ENCODE assay signal across 8 cellular contexts in genomic region chr1:248905949-248906740, GRCh38. TPM values are rescaled to one million over a fixed set of nuclear protein-coding genes. Genes with fewer than 3 reads are reported as not detected.
DNase-seq lines count a peak whose midpoint lies in the region; ATAC-seq and TF ChIP-seq lines count a peak whose summit lies in the region.

A gene with protein sequence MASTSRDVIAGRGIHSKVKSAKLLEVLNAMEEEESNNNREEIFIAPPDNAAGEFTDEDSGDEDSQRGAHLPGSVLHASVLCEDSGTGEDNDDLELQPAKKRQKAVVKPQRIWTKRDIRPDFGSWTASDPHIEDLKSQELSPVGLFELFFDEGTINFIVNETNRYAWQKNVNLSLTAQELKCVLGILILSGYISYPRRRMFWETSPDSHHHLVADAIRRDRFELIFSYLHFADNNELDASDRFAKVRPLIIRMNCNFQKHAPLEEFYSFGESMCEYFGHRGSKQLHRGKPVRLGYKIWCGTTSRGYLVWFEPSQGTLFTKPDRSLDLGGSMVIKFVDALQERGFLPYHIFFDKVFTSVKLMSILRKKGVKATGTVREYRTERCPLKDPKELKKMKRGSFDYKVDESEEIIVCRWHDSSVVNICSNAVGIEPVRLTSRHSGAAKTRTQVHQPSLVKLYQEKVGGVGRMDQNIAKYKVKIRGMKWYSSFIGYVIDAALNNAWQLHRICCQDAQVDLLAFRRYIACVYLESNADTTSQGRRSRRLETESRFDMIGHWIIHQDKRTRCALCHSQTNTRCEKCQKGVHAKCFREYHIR (plus strand): TSS chr1:248906235. CDS start chr1:248913863, 7,628 bp downstream.

- ATAC-seq in GM23338: peak; percentile 92

- TF ChIP-seq CTCF in GM23338 (conservative IDR thresholded peaks at IDR 0.05; ENCODE audit: low read depth in 2 of 2): peak; percentile 63 to 80
- TF ChIP-seq CTCF in neural crest cell (conservative IDR thresholded peaks at IDR 0.05): peak; percentile 77
- TF ChIP-seq CTCF in stomach (IDR thresholded peaks at IDR 0.05): peak in 5 of 7 experiments; percentile 33 to 70 (median 54)

- H3K9me2 ChIP-seq in GM23338 (ENCODE audit: insufficient read depth): no peaks in the 10 kb centered on the region

- peak within 1 kb of the TSS; percentile 82; the same call in 1 of the 2 replicates for H2AFZ ChIP-seq in GM23338

- peak in 1 of 4 donors; percentile 65 for TF ChIP-seq POLR2A in stomach (IDR thresholded peaks at IDR 0.05)

- TF ChIP-seq EP300 in stomach (IDR thresholded peaks at IDR 0.05): no peak

- DNase-seq in ELF-1 (ENCODE audit: low read depth, low spot score) (peak; percentile 97), GM23338 (ENCODE audit: low spot score) (peak; percentile 95), Kasumi-1 (lab: John Stamatoyannopoulos, UW) (peak; percentile 93 to 96), RPMI8226 (peak; percentile 95), fibroblast of the conjunctiva (ENCODE audit: low read depth) (peak; percentile 87), neural crest cell (ENCODE audit: low read depth, low spot score) (peak; percentile 96), stomach (peak; percentile 93)
- peak; percentile 93 for DNase-seq in activated T-helper 9 cell treated with anti-CD3 and anti-CD28 coated beads, Interleukin-2, amount 50 U/mL, for 16 hours (ENCODE audit: low read depth)

- peak within 1 kb of the TSS; percentile 89 for H3K4me2 ChIP-seq in GM23338

- H3K4me1 ChIP-seq in GM23338 (ENCODE audit: insufficient read depth) (peaks cover 23% of the 10 kb centered on the region), stomach (peaks cover 11 to 33% (median 18%) of the 10 kb centered on the region in 4 donors)

- intact Hi-C loops in stomach (cut with DNase I; ENCODE audit: low total_unique reads): no loop called here

- H3F3A ChIP-seq in GM23338 (replicated peaks; ENCODE audit: low read depth): no peaks in the 10 kb centered on the region

- H3K36me3 Mint-ChIP-seq in GM23338 (ENCODE audit: low read depth): peaks cover 18% of the 10 kb centered on the region
- H3K36me3 Mint-ChIP-seq in neural crest cell (ENCODE audit: low read depth): peaks cover 14% of the 10 kb centered on the region

- H3K27me3 ChIP-seq in GM23338 (ENCODE audit: insufficient read depth) (no peaks in the 10 kb centered on the region; the same call in 1 of the 2 replicates), stomach (no peaks in the 10 kb centered on the region)

- H3K36me3 ChIP-seq in GM23338 (ENCODE audit: insufficient read depth) (no peaks in the 10 kb centered on the region), stomach (peaks cover 0 to 5% (median 0%) of the 10 kb centered on the region in 4 donors)

- H3K27me3 Mint-ChIP-seq in GM23338 (ENCODE audit: insufficient read depth, low read depth, poor library complexity) (peaks cover 5% of the 10 kb centered on the region), neural crest cell (ENCODE audit: low read depth) (peaks cover 20% of the 10 kb centered on the region)

- H3K27ac Mint-ChIP-seq in GM23338 (peak within 1 kb of the TSS; percentile 99), neural crest cell (ENCODE audit: unreplicated experiment) (peak within 1 kb of the TSS; percentile 100)

- H3K27ac ChIP-seq in GM23338 (ENCODE audit: low read depth) (peak within 1 kb of the TSS; percentile 99), stomach (peak within 1 kb of the TSS; percentile 90 to 97 (median 93))

- H3K4me3 Mint-ChIP-seq in GM23338: peak within 1 kb of the TSS; percentile 94
- peak within 1 kb of the TSS; percentile 98 for H3K4me3 Mint-ChIP-seq in neural crest cell

- no peaks in the 10 kb centered on the region for H3K9me3 ChIP-seq in stomach

- peaks cover 3% of the 10 kb centered on the region; the same call in 1 of the 3 replicates for H3K9me3 Mint-ChIP-seq in GM23338
- no peaks in the 10 kb centered on the region for H3K9me3 Mint-ChIP-seq in neural crest cell

- peaks cover 45% of the 10 kb centered on the region for H3K79me2 ChIP-seq in GM23338 (replicated peaks; ENCODE audit: insufficient read depth)

- H3K4me1 Mint-ChIP-seq in GM23338: peaks cover 35% of the 10 kb centered on the region
- H3K4me1 Mint-ChIP-seq in neural crest cell: peaks cover 25% of the 10 kb centered on the region

- WGBS in stomach, 5 donors: 0 to 1% (median 1%) methylated on average over 38 to 80 of the region's 80 CpGs

- H3K4me3 ChIP-seq in GM23338 (peak within 1 kb of the TSS; percentile 84), stomach (peak within 1 kb of the TSS; percentile 57 to 75 (median 62))

- H4K20me1 ChIP-seq in GM23338 (replicated peaks; ENCODE audit: insufficient read depth): no peaks in the 10 kb centered on the region

TF ChIP-seq in GM23338, 12 proteins besides CTCF, POLR2A, EP300 and RAD21:
- no peak for TF ChIP-seq ZNF114 (CRISPR knock-in tag; IDR thresholded peaks at IDR 0.05)
- TF ChIP-seq CREB1 (CRISPR knock-in tag; IDR thresholded peaks at IDR 0.05; ENCODE audit: low read depth): peak; percentile 57
- peak; percentile 93 for TF ChIP-seq POLR2AphosphoS5 (IDR thresholded peaks at IDR 0.05; ENCODE audit: low read depth)

RNA-seq across cellular contexts. Expression of the gene that starts here (rescaled TPM):
- total RNA-seq in GM23338 (2014; rRNA removed; shearing (Covaris generic)): 6.6 and 10.2 TPM in 2 replicates
- polyA plus RNA-seq in GM23338 (2016; fragmentation: Nextera tagmentation; extraction: Ambion mirVana) (4.8 and 5.7 TPM in 2 replicates), stomach (1 to 10 TPM; 2.1 to 5.6 (median 2.4) TPM)
- total RNA-seq in neural crest cell (9.7 and 10.8 TPM in 2 replicates), stomach (10 to 100 TPM in 1 of 5 donors, 1 to 10 TPM in 4; 1.8 to 12.5 (median 5.9) TPM)

Comparison
In these comparisons a context has a peak if more than half of its experiments do, and no peak if none do; other contexts are left out.
1. Peak in every context shown above with its lines: DNase-seq, ATAC-seq, H3K4me3 ChIP-seq and H3K27ac ChIP-seq.